2 cellular contexts compared by ENCODE assay signal in genomic region chr15:32356909-32357308, GRCh38. TPM values are rescaled to one million over a fixed set of nuclear protein-coding genes. Genes with fewer than 3 reads are reported as not detected.
"Had no signal": no experiment of that assay in that cellular context is flagged by ENCODE, and none has a peak within 500 bp of the region (broad histone marks: within the 10 kb centered on the region; RNA-seq: fewer than 3 reads in every experiment).

No MANE protein-coding gene starts in this region.

RNA-seq across cellular contexts. Expression of gene GOLGA8K, which starts 46.2 kb away (rescaled TPM):
- total RNA-seq: G401, GM12878 had no signal
